In the genomic region with DNA sequence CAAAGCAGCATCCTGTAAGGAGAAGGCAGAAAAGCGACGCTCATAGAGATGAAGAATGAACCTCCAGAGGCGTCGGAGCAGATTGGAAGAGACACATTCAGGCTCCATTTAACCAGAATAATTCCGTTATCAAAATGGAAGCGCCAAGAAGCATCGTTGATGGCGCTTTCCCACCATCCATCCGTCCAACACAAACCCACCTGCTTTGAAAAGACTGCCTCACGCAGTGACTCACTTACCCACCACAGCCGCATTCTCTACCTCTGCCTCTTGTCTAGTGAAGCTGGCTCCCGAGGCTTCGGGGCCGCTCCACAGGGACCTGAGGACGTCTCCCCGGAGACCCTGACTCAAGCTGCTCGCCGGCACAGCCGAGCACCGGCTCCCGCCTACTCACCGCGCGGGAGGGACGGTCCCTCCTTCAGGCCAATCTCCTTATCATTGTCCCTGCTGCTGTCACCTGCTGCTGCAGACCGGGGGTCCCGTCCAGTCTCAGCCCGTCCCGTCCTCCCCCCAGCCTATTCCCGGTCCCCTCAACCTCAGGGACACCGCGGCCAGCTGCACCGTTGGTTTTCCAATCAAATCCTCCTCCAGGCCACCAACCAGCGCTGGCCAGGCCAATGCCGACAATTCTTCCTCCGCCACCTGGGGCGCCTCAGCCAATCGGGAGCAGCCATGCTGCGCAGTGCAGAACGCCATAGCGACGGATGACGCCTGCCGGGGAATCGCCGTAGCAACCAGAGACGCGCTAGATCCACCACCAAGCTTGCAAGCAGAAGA, we compare ENCODE assay signal across 1 cellular context.
TF ChIP-seq lines count a peak whose summit lies in the region.

A gene with protein sequence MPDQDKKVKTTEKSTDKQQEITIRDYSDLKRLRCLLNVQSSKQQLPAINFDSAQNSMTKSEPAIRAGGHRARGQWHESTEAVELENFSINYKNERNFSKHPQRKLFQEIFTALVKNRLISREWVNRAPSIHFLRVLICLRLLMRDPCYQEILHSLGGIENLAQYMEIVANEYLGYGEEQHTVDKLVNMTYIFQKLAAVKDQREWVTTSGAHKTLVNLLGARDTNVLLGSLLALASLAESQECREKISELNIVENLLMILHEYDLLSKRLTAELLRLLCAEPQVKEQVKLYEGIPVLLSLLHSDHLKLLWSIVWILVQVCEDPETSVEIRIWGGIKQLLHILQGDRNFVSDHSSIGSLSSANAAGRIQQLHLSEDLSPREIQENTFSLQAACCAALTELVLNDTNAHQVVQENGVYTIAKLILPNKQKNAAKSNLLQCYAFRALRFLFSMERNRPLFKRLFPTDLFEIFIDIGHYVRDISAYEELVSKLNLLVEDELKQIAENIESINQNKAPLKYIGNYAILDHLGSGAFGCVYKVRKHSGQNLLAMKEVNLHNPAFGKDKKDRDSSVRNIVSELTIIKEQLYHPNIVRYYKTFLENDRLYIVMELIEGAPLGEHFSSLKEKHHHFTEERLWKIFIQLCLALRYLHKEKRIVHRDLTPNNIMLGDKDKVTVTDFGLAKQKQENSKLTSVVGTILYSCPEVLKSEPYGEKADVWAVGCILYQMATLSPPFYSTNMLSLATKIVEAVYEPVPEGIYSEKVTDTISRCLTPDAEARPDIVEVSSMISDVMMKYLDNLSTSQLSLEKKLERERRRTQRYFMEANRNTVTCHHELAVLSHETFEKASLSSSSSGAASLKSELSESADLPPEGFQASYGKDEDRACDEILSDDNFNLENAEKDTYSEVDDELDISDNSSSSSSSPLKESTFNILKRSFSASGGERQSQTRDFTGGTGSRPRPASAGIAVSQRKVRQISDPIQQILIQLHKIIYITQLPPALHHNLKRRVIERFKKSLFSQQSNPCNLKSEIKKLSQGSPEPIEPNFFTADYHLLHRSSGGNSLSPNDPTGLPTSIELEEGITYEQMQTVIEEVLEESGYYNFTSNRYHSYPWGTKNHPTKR (minus strand): TSS at position 553 of the 777 bp plus-strand sequence. CDS start 16,501 bp downstream, outside the sequence.

TF ChIP-seq in HEK293, 187 proteins besides CTCF, POLR2A, EP300 and RAD21 (continued from another document and continues in another):
- TF ChIP-seq, protein P1, sequence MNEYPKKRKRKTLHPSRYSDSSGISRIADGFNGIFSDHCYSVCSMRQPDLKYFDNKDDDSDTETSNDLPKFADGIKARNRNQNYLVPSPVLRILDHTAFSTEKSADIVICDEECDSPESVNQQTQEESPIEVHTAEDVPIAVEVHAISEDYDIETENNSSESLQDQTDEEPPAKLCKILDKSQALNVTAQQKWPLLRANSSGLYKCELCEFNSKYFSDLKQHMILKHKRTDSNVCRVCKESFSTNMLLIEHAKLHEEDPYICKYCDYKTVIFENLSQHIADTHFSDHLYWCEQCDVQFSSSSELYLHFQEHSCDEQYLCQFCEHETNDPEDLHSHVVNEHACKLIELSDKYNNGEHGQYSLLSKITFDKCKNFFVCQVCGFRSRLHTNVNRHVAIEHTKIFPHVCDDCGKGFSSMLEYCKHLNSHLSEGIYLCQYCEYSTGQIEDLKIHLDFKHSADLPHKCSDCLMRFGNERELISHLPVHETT (tag by site-specific recombination; IDR thresholded peaks at IDR 0.05): no peak
- TF ChIP-seq MEIS1 (CRISPR knock-in tag; IDR thresholded peaks at IDR 0.05; ENCODE audit: borderline replicate concordance) (no peak), ZSCAN30 (tag by site-specific recombination; IDR thresholded peaks at IDR 0.05) (no peak), MZF1 (tag by site-specific recombination; IDR thresholded peaks at IDR 0.05; ENCODE audit: borderline replicate concordance) (no peak), YY2 (tag by site-specific recombination; IDR thresholded peaks at IDR 0.05) (peak; percentile 66; the same call in 1 of the 2 replicates), IKZF3 (tag by site-specific recombination; IDR thresholded peaks at IDR 0.05) (no peak), ZNF777 (tag by site-specific recombination; IDR thresholded peaks at IDR 0.05; ENCODE audit: borderline replicate concordance) (peak; percentile 94; the same call in 1 of the 2 replicates), ZNF707 (tag by site-specific recombination; IDR thresholded peaks at IDR 0.05) (no peak), ZNF391 (tag by site-specific recombination; IDR thresholded peaks at IDR 0.05; ENCODE audit: borderline replicate concordance, low read depth) (no peak), ZNF311 (tag by site-specific recombination; IDR thresholded peaks at IDR 0.05; ENCODE audit: borderline replicate concordance) (no peak), ZNF677 (tag by site-specific recombination; IDR thresholded peaks at IDR 0.05) (no peak), GFI1B (tag by site-specific recombination; IDR thresholded peaks at IDR 0.05) (no peak), ZNF776 (tag by site-specific recombination; IDR thresholded peaks at IDR 0.05; ENCODE audit: borderline replicate concordance) (no peak), ZBTB8A (tag by site-specific recombination; IDR thresholded peaks at IDR 0.05) (no peak), SCRT1 (tag by site-specific recombination; IDR thresholded peaks at IDR 0.05; ENCODE audit: borderline replicate concordance) (no peak; the same call in 1 of the 2 replicates), ZEB2 (tag by site-specific recombination; IDR thresholded peaks at IDR 0.05) (no peak), ZNF341 (tag by site-specific recombination; IDR thresholded peaks at IDR 0.05; ENCODE audit: low read depth) (peak; percentile 72), ZNF146 (tag by site-specific recombination; IDR thresholded peaks at IDR 0.05) (no peak), ZNF664 (tag by site-specific recombination; IDR thresholded peaks at IDR 0.05) (no peak), ZNF223 (tag by site-specific recombination; IDR thresholded peaks at IDR 0.05) (no peak), ZNF548 (tag by site-specific recombination; IDR thresholded peaks at IDR 0.05) (no peak), ZNF214 (tag by site-specific recombination; IDR thresholded peaks at IDR 0.05; ENCODE audit: borderline replicate concordance) (no peak), TCF7L2 (IDR thresholded peaks at IDR 0.05; ENCODE audit: borderline replicate concordance, low read depth, low read length) (no peak), KLF9 (tag by site-specific recombination; IDR thresholded peaks at IDR 0.05; ENCODE audit: low read depth) (no peak), ZNF670 (tag by site-specific recombination; IDR thresholded peaks at IDR 0.05; ENCODE audit: low read depth) (no peak), OVOL3 (tag by site-specific recombination; IDR thresholded peaks at IDR 0.05) (no peak), GLI2 (tag by site-specific recombination; IDR thresholded peaks at IDR 0.05; ENCODE audit: borderline replicate concordance, low read depth) (no peak), BCL11B (tag by site-specific recombination; IDR thresholded peaks at IDR 0.05; ENCODE audit: low read depth) (no peak), GLIS1 (tag by site-specific recombination; IDR thresholded peaks at IDR 0.05) (0 out of 2 replicates have a peak, but pooled peaks have one; percentile 12), ZNF221 (tag by site-specific recombination; IDR thresholded peaks at IDR 0.05; ENCODE audit: borderline replicate concordance) (no peak), ZNF37A (tag by site-specific recombination; IDR thresholded peaks at IDR 0.05) (no peak), ZNF830 (tag by site-specific recombination; IDR thresholded peaks at IDR 0.05; ENCODE audit: low read depth) (no peak), SCRT2 (tag by site-specific recombination; IDR thresholded peaks at IDR 0.05) (peak; percentile 72), ZNF16 (tag by site-specific recombination; IDR thresholded peaks at IDR 0.05; ENCODE audit: low read depth) (no peak), TRIM28 (IDR thresholded peaks at IDR 0.05; ENCODE audit: borderline replicate concordance, low read length) (no peak)
- TF ChIP-seq, protein P2, sequence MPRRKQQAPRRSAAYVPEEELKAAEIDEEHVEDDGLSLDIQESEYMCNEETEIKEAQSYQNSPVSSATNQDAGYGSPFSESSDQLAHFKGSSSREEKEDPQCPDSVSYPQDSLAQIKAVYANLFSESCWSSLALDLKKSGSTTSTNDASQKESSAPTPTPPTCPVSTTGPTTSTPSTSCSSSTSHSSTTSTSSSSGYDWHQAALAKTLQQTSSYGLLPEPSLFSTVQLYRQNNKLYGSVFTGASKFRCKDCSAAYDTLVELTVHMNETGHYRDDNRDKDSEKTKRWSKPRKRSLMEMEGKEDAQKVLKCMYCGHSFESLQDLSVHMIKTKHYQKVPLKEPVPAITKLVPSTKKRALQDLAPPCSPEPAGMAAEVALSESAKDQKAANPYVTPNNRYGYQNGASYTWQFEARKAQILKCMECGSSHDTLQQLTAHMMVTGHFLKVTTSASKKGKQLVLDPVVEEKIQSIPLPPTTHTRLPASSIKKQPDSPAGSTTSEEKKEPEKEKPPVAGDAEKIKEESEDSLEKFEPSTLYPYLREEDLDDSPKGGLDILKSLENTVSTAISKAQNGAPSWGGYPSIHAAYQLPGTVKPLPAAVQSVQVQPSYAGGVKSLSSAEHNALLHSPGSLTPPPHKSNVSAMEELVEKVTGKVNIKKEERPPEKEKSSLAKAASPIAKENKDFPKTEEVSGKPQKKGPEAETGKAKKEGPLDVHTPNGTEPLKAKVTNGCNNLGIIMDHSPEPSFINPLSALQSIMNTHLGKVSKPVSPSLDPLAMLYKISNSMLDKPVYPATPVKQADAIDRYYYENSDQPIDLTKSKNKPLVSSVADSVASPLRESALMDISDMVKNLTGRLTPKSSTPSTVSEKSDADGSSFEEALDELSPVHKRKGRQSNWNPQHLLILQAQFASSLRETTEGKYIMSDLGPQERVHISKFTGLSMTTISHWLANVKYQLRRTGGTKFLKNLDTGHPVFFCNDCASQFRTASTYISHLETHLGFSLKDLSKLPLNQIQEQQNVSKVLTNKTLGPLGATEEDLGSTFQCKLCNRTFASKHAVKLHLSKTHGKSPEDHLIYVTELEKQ (tag by site-specific recombination; IDR thresholded peaks at IDR 0.05; ENCODE audit: borderline replicate concordance): no peak
- TF ChIP-seq, protein P3, sequence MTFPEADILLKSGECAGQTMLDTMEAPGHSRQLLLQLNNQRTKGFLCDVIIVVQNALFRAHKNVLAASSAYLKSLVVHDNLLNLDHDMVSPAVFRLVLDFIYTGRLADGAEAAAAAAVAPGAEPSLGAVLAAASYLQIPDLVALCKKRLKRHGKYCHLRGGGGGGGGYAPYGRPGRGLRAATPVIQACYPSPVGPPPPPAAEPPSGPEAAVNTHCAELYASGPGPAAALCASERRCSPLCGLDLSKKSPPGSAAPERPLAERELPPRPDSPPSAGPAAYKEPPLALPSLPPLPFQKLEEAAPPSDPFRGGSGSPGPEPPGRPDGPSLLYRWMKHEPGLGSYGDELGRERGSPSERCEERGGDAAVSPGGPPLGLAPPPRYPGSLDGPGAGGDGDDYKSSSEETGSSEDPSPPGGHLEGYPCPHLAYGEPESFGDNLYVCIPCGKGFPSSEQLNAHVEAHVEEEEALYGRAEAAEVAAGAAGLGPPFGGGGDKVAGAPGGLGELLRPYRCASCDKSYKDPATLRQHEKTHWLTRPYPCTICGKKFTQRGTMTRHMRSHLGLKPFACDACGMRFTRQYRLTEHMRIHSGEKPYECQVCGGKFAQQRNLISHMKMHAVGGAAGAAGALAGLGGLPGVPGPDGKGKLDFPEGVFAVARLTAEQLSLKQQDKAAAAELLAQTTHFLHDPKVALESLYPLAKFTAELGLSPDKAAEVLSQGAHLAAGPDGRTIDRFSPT (tag by site-specific recombination; IDR thresholded peaks at IDR 0.05): no peak
- TF ChIP-seq, protein P4, sequence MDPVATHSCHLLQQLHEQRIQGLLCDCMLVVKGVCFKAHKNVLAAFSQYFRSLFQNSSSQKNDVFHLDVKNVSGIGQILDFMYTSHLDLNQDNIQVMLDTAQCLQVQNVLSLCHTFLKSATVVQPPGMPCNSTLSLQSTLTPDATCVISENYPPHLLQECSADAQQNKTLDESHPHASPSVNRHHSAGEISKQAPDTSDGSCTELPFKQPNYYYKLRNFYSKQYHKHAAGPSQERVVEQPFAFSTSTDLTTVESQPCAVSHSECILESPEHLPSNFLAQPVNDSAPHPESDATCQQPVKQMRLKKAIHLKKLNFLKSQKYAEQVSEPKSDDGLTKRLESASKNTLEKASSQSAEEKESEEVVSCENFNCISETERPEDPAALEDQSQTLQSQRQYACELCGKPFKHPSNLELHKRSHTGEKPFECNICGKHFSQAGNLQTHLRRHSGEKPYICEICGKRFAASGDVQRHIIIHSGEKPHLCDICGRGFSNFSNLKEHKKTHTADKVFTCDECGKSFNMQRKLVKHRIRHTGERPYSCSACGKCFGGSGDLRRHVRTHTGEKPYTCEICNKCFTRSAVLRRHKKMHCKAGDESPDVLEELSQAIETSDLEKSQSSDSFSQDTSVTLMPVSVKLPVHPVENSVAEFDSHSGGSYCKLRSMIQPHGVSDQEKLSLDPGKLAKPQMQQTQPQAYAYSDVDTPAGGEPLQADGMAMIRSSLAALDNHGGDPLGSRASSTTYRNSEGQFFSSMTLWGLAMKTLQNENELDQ (tag by site-specific recombination; IDR thresholded peaks at IDR 0.05; ENCODE audit: low read depth): no peak
- TF ChIP-seq, protein P5, sequence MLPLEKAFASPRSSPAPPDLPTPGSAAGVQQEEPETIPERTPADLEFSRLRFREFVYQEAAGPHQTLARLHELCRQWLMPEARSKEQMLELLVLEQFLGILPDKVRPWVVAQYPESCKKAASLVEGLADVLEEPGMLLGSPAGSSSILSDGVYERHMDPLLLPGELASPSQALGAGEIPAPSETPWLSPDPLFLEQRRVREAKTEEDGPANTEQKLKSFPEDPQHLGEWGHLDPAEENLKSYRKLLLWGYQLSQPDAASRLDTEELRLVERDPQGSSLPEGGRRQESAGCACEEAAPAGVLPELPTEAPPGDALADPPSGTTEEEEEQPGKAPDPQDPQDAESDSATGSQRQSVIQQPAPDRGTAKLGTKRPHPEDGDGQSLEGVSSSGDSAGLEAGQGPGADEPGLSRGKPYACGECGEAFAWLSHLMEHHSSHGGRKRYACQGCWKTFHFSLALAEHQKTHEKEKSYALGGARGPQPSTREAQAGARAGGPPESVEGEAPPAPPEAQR (tag by site-specific recombination; IDR thresholded peaks at IDR 0.05): no peak
- TF ChIP-seq, protein P6, sequence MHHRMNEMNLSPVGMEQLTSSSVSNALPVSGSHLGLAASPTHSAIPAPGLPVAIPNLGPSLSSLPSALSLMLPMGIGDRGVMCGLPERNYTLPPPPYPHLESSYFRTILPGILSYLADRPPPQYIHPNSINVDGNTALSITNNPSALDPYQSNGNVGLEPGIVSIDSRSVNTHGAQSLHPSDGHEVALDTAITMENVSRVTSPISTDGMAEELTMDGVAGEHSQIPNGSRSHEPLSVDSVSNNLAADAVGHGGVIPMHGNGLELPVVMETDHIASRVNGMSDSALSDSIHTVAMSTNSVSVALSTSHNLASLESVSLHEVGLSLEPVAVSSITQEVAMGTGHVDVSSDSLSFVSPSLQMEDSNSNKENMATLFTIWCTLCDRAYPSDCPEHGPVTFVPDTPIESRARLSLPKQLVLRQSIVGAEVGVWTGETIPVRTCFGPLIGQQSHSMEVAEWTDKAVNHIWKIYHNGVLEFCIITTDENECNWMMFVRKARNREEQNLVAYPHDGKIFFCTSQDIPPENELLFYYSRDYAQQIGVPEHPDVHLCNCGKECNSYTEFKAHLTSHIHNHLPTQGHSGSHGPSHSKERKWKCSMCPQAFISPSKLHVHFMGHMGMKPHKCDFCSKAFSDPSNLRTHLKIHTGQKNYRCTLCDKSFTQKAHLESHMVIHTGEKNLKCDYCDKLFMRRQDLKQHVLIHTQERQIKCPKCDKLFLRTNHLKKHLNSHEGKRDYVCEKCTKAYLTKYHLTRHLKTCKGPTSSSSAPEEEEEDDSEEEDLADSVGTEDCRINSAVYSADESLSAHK (tag by site-specific recombination; IDR thresholded peaks at IDR 0.05): no peak
